Comparison of ENCODE assay signal across 17 cellular contexts in the genomic region with DNA sequence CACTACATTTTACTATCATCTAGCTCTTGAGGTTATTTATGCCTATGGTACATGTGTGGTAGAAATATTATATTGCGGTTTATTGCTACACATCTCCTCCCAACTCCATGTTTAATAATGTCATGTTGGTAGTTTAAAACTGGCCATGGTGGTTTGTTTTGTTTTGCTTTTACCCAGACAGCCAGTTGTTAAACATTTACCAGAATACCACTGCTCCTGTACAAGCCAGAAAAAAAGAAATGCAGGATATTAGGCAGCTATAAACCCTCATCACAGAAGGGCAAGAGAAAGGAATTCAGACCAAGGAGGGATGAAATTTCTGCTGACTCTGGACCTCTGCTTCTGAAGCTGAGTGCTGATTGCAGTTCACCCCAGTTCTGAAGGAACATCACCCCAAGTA.
DNase-seq lines count a peak whose midpoint lies in the region; ATAC-seq, FAIRE-seq and TF ChIP-seq lines count a peak whose summit lies in the region.
"Had no signal": no experiment of that assay in that cellular context is flagged by ENCODE, and none has a peak within 500 bp of the region (broad histone marks: within the 10 kb centered on the region; RNA-seq: fewer than 3 reads in every experiment).

No MANE protein-coding gene starts in this region.

- no peak overlapping the region for H2AK5ac ChIP-seq in mesenchymal stem cell (ENCODE audit: low read length, severe bottlenecking)

- H4K91ac ChIP-seq in mesenchymal stem cell (ENCODE audit: low read length): no peak overlapping the region

- H2BK5ac ChIP-seq in mesenchymal stem cell (ENCODE audit: low read depth, low read length, poor library complexity, severe bottlenecking): no peak overlapping the region

- H3K9me3 ChIP-seq in liver (ENCODE audit: control insufficient read depth in 4 of 4, low read length in 3 of 4) (no peaks in the 10 kb centered on the region), HepG2 (ENCODE audit: low read length) (no peaks in the 10 kb centered on the region), mesenchymal stem cell (ENCODE audit: control insufficient read depth, low read length) (no peaks in the 10 kb centered on the region)
- H3K9me3 ChIP-seq: BLaER1 treated with 17β-estradiol and CSF1 and Interleukin-3, amounts not matched to agents 10 nM and 100 nM had no signal

- TF ChIP-seq EP300 in HepG2 (IDR thresholded peaks at IDR 0.05; ENCODE audit: low read depth in 2 of 2, low read length in 2 of 2): no peak
- no peak for TF ChIP-seq EP300 in HepG2 (CRISPR knock-in tag; IDR thresholded peaks at IDR 0.05; ENCODE audit: borderline replicate concordance)

- no peaks in the 10 kb centered on the region for H3K79me2 ChIP-seq in HepG2 (ENCODE audit: insufficient read depth, low read length)

- POLR2A ChIA-PET in HepG2 (lab: Yijun Ruan, JAX): no interaction called here

- peaks cover 0 to 24% (median 22%) of the 10 kb centered on the region in 4 donors for H3K4me1 ChIP-seq in liver (ENCODE audit: control insufficient read depth in 4 of 4, insufficient read depth in 4 of 4, low read length in 3 of 4)
- no peaks in the 10 kb centered on the region for H3K4me1 ChIP-seq in HepG2 (ENCODE audit: insufficient read depth, low read length)
- peaks cover 2% of the 10 kb centered on the region for H3K4me1 ChIP-seq in mesenchymal stem cell (ENCODE audit: control insufficient read depth, insufficient read depth, low read depth, low read length)
- H3K4me1 ChIP-seq: BLaER1 treated with 17β-estradiol and CSF1 and Interleukin-3, amounts not matched to agents 10 nM and 100 nM had no signal

- no peak overlapping the region for H3K9ac ChIP-seq in liver (ENCODE audit: low read depth in 1 of 2, low read length in 2 of 2)
- no peak overlapping the region for H3K9ac ChIP-seq in HepG2 (ENCODE audit: insufficient read depth, low read depth, low read length)
- no peak overlapping the region for H3K9ac ChIP-seq in mesenchymal stem cell (ENCODE audit: low read length)
- H3K9ac ChIP-seq: BLaER1 treated with 17β-estradiol and CSF1 and Interleukin-3, amounts not matched to agents 10 nM and 100 nM had no signal

- intact Hi-C loops in HepG2 (cut with micrococcal nuclease; ENCODE audit: unreplicated experiment): no loop called here

- TF ChIP-seq CTCF in liver (IDR thresholded peaks at IDR 0.05; ENCODE audit: low read depth, low read length, missing input control) (no peak), HepG2 (CRISPR knock-in tag; IDR thresholded peaks at IDR 0.05) (no peak), D721Med (IDR thresholded peaks at IDR 0.05; ENCODE audit: insufficient read depth, missing control alignments) (no peak)

- DNase-seq in HepG2 (ENCODE audit: low spot score) (no peak), kidney tubule cell (ENCODE audit: low spot score) (peak; percentile 72), mesenchymal stem cell (no peak), ACHN (no peak), dedifferentiated amniotic fluid mesenchymal stem cell (ENCODE audit: extremely low spot score) (no peak), D721Med (ENCODE audit: insufficient read length, low spot score) (no peak)
- DNase-seq: 8988T; CD8-positive, alpha-beta T cell; DMS79 treated with DMSO at 0.1 percent for 48 hours; GF-D8; GOT3; H7; HFFc6 had no signal

- no peak overlapping the region for H4K8ac ChIP-seq in mesenchymal stem cell (ENCODE audit: low read length)

- no peak overlapping the region for H2BK15ac ChIP-seq in mesenchymal stem cell (ENCODE audit: low read depth, poor library complexity, severe bottlenecking)

- BruUV-seq in HepG2 (replicated peaks; lab: Mats Ljungman, UMichigan): no TSS peak

- no peak overlapping the region for H3K18ac ChIP-seq in mesenchymal stem cell (ENCODE audit: low read depth in 1 of 2, low read length in 2 of 2)

- WGBS in liver: 43% methylated on average over 1 of the region's 1 CpG
- WGBS in HepG2 (ENCODE audit: low lambda C conversion rate): 5% methylated on average over 1 of the region's 1 CpG
- no CpG with 5 or more reads among the region's 1 CpG for WGBS in mesenchymal stem cell

- in situ Hi-C loops in HepG2 (cut with HindIII; ENCODE audit: extremely low pct_ligation_motif_present, low pct_unique_long_range_greater_than_20kb) (no loop called here), ACHN (cut with HindIII; ENCODE audit: low pct_ligation_motif_present, low pct_unique_long_range_greater_than_20kb, low sequenced_read_pairs) (no loop called here)

- ATAC-seq in HepG2 (no peak), HG03039 (IDR thresholded peaks at IDR 0.05; ENCODE audit: unreplicated experiment) (no peak)
- ATAC-seq: CD8-positive, alpha-beta T cell; HCT116 had no signal

- no peak overlapping the region for H3K27ac ChIP-seq in liver (ENCODE audit: low read depth in 1 of 2, low read length in 2 of 2)
- H3K27ac ChIP-seq in HepG2 (ENCODE audit: extremely low read length, insufficient read depth, low read length): no peak overlapping the region
- peak overlapping the region; percentile 50 for H3K27ac ChIP-seq in mesenchymal stem cell (ENCODE audit: low read length, poor library complexity, severe bottlenecking)
- H3K27ac ChIP-seq: BLaER1 treated with 17β-estradiol and CSF1 and Interleukin-3, amounts not matched to agents 10 nM and 100 nM had no signal

- H4K20me1 ChIP-seq in HepG2 (ENCODE audit: insufficient read depth, low read length): no peaks in the 10 kb centered on the region
- H4K20me1 ChIP-seq: BLaER1 treated with 17β-estradiol and CSF1 and Interleukin-3, amounts not matched to agents 10 nM and 100 nM had no signal

- no peak overlapping the region for H3K23ac ChIP-seq in mesenchymal stem cell (ENCODE audit: low read length in 2 of 2)

- no peak for FAIRE-seq in HepG2 (lab: Jason Lieb, UNC)
- FAIRE-seq in D721Med (lab: Jason Lieb, UNC): no peak

- no peak overlapping the region for H2BK12ac ChIP-seq in mesenchymal stem cell (ENCODE audit: low read length in 2 of 2)

- CTCF ChIA-PET in HepG2 (lab: Yijun Ruan, JAX; ENCODE audit: low intra/inter-chr PET ratio, low total read pairs): no interaction called here

- no peak overlapping the region for H2BK120ac ChIP-seq in mesenchymal stem cell (ENCODE audit: low read depth, low read length)

- H3K79me1 ChIP-seq in mesenchymal stem cell (replicated peaks; ENCODE audit: low read length, poor library complexity, severe bottlenecking): no peaks in the 10 kb centered on the region

- H3K27me3 ChIP-seq in liver (ENCODE audit: control insufficient read depth in 4 of 4, insufficient read depth in 4 of 4, low read length in 3 of 4): no peaks in the 10 kb centered on the region
- H3K27me3 ChIP-seq in HepG2 (ENCODE audit: control insufficient read depth in 1 of 2, insufficient read depth in 2 of 2, low read length in 2 of 2): no peaks in the 10 kb centered on the region
- H3K27me3 ChIP-seq in mesenchymal stem cell (ENCODE audit: control insufficient read depth in 1 of 2, insufficient read depth in 1 of 2, low read length in 2 of 2): no peaks in the 10 kb centered on the region
- H3K27me3 ChIP-seq: BLaER1 treated with 17β-estradiol and CSF1 and Interleukin-3, amounts not matched to agents 10 nM and 100 nM had no signal

- H3K14ac ChIP-seq in mesenchymal stem cell (ENCODE audit: low read length in 2 of 2): no peak overlapping the region

- H2AFZ ChIP-seq in HepG2 (ENCODE audit: low read length) (no peak overlapping the region), mesenchymal stem cell (ENCODE audit: low read depth, low read length) (no peak overlapping the region)

- TF ChIP-seq POLR2A in HepG2 (IDR thresholded peaks at IDR 0.05; ENCODE audit: insufficient read depth in 1 of 2, low read depth in 2 of 2, low read length in 2 of 2): no peak

- no peak overlapping the region for H3K4me3 ChIP-seq in liver (ENCODE audit: low read depth in 1 of 3, low read length in 3 of 3)
- H3K4me3 ChIP-seq in HepG2 (replicated peaks in 1 of 3; ENCODE audit: insufficient read depth in 1 of 3, low read depth in 2 of 3, low read length in 3 of 3): no peak overlapping the region
- H3K4me3 ChIP-seq in mesenchymal stem cell (ENCODE audit: insufficient read depth in 1 of 2, low read depth in 1 of 2, low read length in 2 of 2): no peak overlapping the region
- H3K4me3 ChIP-seq: BLaER1 treated with 17β-estradiol and CSF1 and Interleukin-3, amounts not matched to agents 10 nM and 100 nM had no signal

- TF ChIP-seq RAD21 in liver (IDR thresholded peaks at IDR 0.05) (no peak), HepG2 (CRISPR knock-in tag; IDR thresholded peaks at IDR 0.05) (no peak)

- no peaks in the 10 kb centered on the region for H3K36me3 ChIP-seq in liver (ENCODE audit: control insufficient read depth in 4 of 4, insufficient read depth in 3 of 4, low read depth in 1 of 4, low read length in 3 of 4)
- no peaks in the 10 kb centered on the region for H3K36me3 ChIP-seq in HepG2 (replicated peaks in 1 of 2; ENCODE audit: control insufficient read depth in 1 of 2, insufficient read depth in 2 of 2, low read length in 2 of 2)
- no peaks in the 10 kb centered on the region for H3K36me3 ChIP-seq in mesenchymal stem cell (ENCODE audit: control insufficient read depth in 1 of 2, insufficient read depth in 2 of 2, low read depth in 1 of 2, low read length in 2 of 2)
- H3K36me3 ChIP-seq: BLaER1 treated with 17β-estradiol and CSF1 and Interleukin-3, amounts not matched to agents 10 nM and 100 nM had no signal

- H3K4me2 ChIP-seq in HepG2 (ENCODE audit: low read depth, low read length) (no peak overlapping the region), mesenchymal stem cell (ENCODE audit: low read length, poor library complexity, severe bottlenecking) (no peak overlapping the region)
- H3K4me2 ChIP-seq: BLaER1 treated with 17β-estradiol and CSF1 and Interleukin-3, amounts not matched to agents 10 nM and 100 nM had no signal

- H3K4ac ChIP-seq in mesenchymal stem cell (ENCODE audit: low read depth in 1 of 2, low read length in 2 of 2): no peak overlapping the region

TF ChIP-seq in liver, 16 proteins besides CTCF, POLR2A, EP300 and RAD21:
- TF ChIP-seq YY1 (IDR thresholded peaks at IDR 0.05) (peak; percentile 19), HNF4A (conservative IDR thresholded peaks at IDR 0.05) (no peak), NR2F2 (IDR thresholded peaks at IDR 0.05) (no peak)

TF ChIP-seq in HepG2, 621 proteins besides CTCF, POLR2A, EP300 and RAD21 (continues in another document):
- TF ChIP-seq HHEX (CRISPR knock-in tag; IDR thresholded peaks at IDR 0.05) (no peak), ZNF766 (CRISPR knock-in tag; IDR thresholded peaks at IDR 0.05; ENCODE audit: borderline replicate concordance) (no peak), ZNF567 (CRISPR knock-in tag; IDR thresholded peaks at IDR 0.05; ENCODE audit: borderline replicate concordance) (no peak), PTBP1 (IDR thresholded peaks at IDR 0.05; ENCODE audit: low read depth, low read length, poor library complexity, severe bottlenecking) (no peak)
